In the genomic region with DNA sequence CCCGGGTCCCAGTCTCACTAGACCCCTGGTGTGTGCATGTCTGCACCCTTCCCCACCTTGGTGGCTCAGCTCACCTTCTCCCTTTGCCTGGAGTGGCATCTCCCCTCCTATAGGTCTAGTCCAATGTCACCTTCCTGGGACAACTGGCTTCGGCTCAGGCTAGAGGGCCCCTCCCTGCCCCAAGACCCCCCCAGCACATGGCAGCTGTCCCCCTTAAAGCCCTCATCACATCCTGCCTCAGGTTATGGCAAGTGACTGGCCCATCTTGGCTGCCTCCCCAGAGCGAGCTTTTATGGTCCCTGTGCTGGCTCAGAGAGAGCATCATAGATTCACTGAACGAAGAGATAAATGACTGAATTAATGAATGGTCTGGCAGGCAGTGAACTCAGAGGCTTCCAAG, we compare ENCODE assay signal across 17 cellular contexts. TPM values are rescaled to one million over a fixed set of nuclear protein-coding genes. Genes with fewer than 3 reads are reported as not detected.
DNase-seq lines count a peak whose midpoint lies in the region; ATAC-seq and TF ChIP-seq lines count a peak whose summit lies in the region.
"Had no signal": no experiment of that assay in that cellular context is flagged by ENCODE, and none has a peak within 500 bp of the region (broad histone marks: within the 10 kb centered on the region; RNA-seq: fewer than 3 reads in every experiment).

No MANE protein-coding gene starts in this region.

- ATAC-seq in GM21619 (IDR thresholded peaks at IDR 0.05; ENCODE audit: unreplicated experiment) (no peak), GM18870 (IDR thresholded peaks at IDR 0.05; ENCODE audit: unreplicated experiment) (no peak)
- ATAC-seq: GM12878 had no signal

- H3K9me3 Mint-ChIP-seq in activated T-helper 2 cell treated with anti-CD3 and anti-CD28 coated beads, Interferon-gamma antibody, Interleukin-2, Interleukin-4, amounts not matched to agents 10 μg/mL and 5 μg/mL and 100 μg/mL, durations not matched to agents 14 hours and 24 hours and 36 hours: peaks cover 20% of the 10 kb centered on the region
- H3K9me3 Mint-ChIP-seq in type B pancreatic cell: peaks cover 5% of the 10 kb centered on the region
- H3K9me3 Mint-ChIP-seq in activated T-helper 1 cell treated with anti-CD3 and anti-CD28 coated beads, Interleukin-12 subunit alpha, Interleukin-12 subunit beta, Interleukin-2, Interleukin-4 antibody, amounts not matched to agents 30 ng/mL and 10 ng/mL and 1 ng/mL, durations not matched to agents 14 hours and 24 hours and 36 hours: peaks cover 14% of the 10 kb centered on the region

- no peaks in the 10 kb centered on the region for H3K27me3 Mint-ChIP-seq in activated T-helper 2 cell treated with anti-CD3 and anti-CD28 coated beads, Interferon-gamma antibody, Interleukin-2, Interleukin-4, amounts not matched to agents 10 μg/mL and 5 μg/mL and 100 μg/mL, durations not matched to agents 14 hours and 24 hours and 36 hours (ENCODE audit: low read depth)
- H3K27me3 Mint-ChIP-seq in type B pancreatic cell: no peaks in the 10 kb centered on the region
- H3K27me3 Mint-ChIP-seq in activated T-helper 1 cell treated with anti-CD3 and anti-CD28 coated beads, Interleukin-12 subunit alpha, Interleukin-12 subunit beta, Interleukin-2, Interleukin-4 antibody, amounts not matched to agents 30 ng/mL and 10 ng/mL and 1 ng/mL, durations not matched to agents 14 hours and 24 hours and 36 hours (ENCODE audit: insufficient read depth): no peaks in the 10 kb centered on the region

- no peaks in the 10 kb centered on the region for H3K9me3 ChIP-seq in parathyroid adenoma (ENCODE audit: control insufficient read depth, low read length)

- H3K36me3 Mint-ChIP-seq in activated T-helper 2 cell treated with anti-CD3 and anti-CD28 coated beads, Interferon-gamma antibody, Interleukin-2, Interleukin-4, amounts not matched to agents 10 μg/mL and 5 μg/mL and 100 μg/mL, durations not matched to agents 14 hours and 24 hours and 36 hours (ENCODE audit: low read depth): peaks cover 80% of the 10 kb centered on the region
- peaks cover 6% of the 10 kb centered on the region for H3K36me3 Mint-ChIP-seq in type B pancreatic cell
- H3K36me3 Mint-ChIP-seq in activated T-helper 1 cell treated with anti-CD3 and anti-CD28 coated beads, Interleukin-12 subunit alpha, Interleukin-12 subunit beta, Interleukin-2, Interleukin-4 antibody, amounts not matched to agents 30 ng/mL and 10 ng/mL and 1 ng/mL, durations not matched to agents 14 hours and 24 hours and 36 hours (ENCODE audit: low read depth): peaks cover 33% of the 10 kb centered on the region

- H3K27ac Mint-ChIP-seq in activated T-helper 2 cell treated with anti-CD3 and anti-CD28 coated beads, Interferon-gamma antibody, Interleukin-2, Interleukin-4, amounts not matched to agents 10 μg/mL and 5 μg/mL and 100 μg/mL, durations not matched to agents 14 hours and 24 hours and 36 hours: peak overlapping the region; percentile 14
- peak overlapping the region; percentile 39 for H3K27ac Mint-ChIP-seq in type B pancreatic cell
- H3K27ac Mint-ChIP-seq in activated T-helper 1 cell treated with anti-CD3 and anti-CD28 coated beads, Interleukin-12 subunit alpha, Interleukin-12 subunit beta, Interleukin-2, Interleukin-4 antibody, amounts not matched to agents 30 ng/mL and 10 ng/mL and 1 ng/mL, durations not matched to agents 14 hours and 24 hours and 36 hours: no peak overlapping the region

- H3K27me3 ChIP-seq in parathyroid adenoma (ENCODE audit: control insufficient read depth, insufficient read depth, low read length): no peaks in the 10 kb centered on the region
- H3K27me3 ChIP-seq: BLaER1 had no signal

- no peak overlapping the region for H2AFZ ChIP-seq in parathyroid adenoma
- H2AFZ ChIP-seq: PC-9 had no signal

- TF ChIP-seq CTCF in parathyroid adenoma (IDR thresholded peaks at IDR 0.05) (no peak), type B pancreatic cell (conservative IDR thresholded peaks at IDR 0.05) (no peak)

- no peaks in the 10 kb centered on the region for H3K36me3 ChIP-seq in parathyroid adenoma (ENCODE audit: control insufficient read depth, insufficient read depth, low read length)

- H3K4me3 Mint-ChIP-seq in activated T-helper 2 cell treated with anti-CD3 and anti-CD28 coated beads, Interferon-gamma antibody, Interleukin-2, Interleukin-4, amounts not matched to agents 10 μg/mL and 5 μg/mL and 100 μg/mL, durations not matched to agents 14 hours and 24 hours and 36 hours (ENCODE audit: low read depth): no peak overlapping the region
- H3K4me3 Mint-ChIP-seq in type B pancreatic cell: no peak overlapping the region
- no peak overlapping the region for H3K4me3 Mint-ChIP-seq in activated T-helper 1 cell treated with anti-CD3 and anti-CD28 coated beads, Interleukin-12 subunit alpha, Interleukin-12 subunit beta, Interleukin-2, Interleukin-4 antibody, amounts not matched to agents 30 ng/mL and 10 ng/mL and 1 ng/mL, durations not matched to agents 14 hours and 24 hours and 36 hours

- H3K4me1 ChIP-seq in parathyroid adenoma: peaks cover 71% of the 10 kb centered on the region

- intact Hi-C loops in activated T-helper 2 cell treated with anti-CD3 and anti-CD28 coated beads, Interferon-gamma antibody, Interleukin-2, Interleukin-4, amounts not matched to agents 10 μg/mL and 5 μg/mL and 100 μg/mL, durations not matched to agents 14 hours and 24 hours and 36 hours (cut with micrococcal nuclease): no loop called here
- intact Hi-C loops in activated T-helper 1 cell treated with anti-CD3 and anti-CD28 coated beads, Interleukin-12 subunit alpha, Interleukin-12 subunit beta, Interleukin-2, Interleukin-4 antibody, amounts not matched to agents 30 ng/mL and 10 ng/mL and 1 ng/mL, durations not matched to agents 14 hours and 24 hours and 36 hours (cut with micrococcal nuclease): no loop called here

- H3K4me2 ChIP-seq in parathyroid adenoma (ENCODE audit: low read length): no peak overlapping the region
- H3K4me2 ChIP-seq: PC-9 had no signal

- no peak overlapping the region for H3K4me3 ChIP-seq in parathyroid adenoma (ENCODE audit: low read depth, low read length)
- H3K4me3 ChIP-seq: BLaER1, GM12878, PC-9 had no signal

- peaks cover 19% of the 10 kb centered on the region for H3K4me1 Mint-ChIP-seq in activated T-helper 2 cell treated with anti-CD3 and anti-CD28 coated beads, Interferon-gamma antibody, Interleukin-2, Interleukin-4, amounts not matched to agents 10 μg/mL and 5 μg/mL and 100 μg/mL, durations not matched to agents 14 hours and 24 hours and 36 hours (ENCODE audit: low read depth)
- H3K4me1 Mint-ChIP-seq in type B pancreatic cell (ENCODE audit: unreplicated experiment): peaks cover 18% of the 10 kb centered on the region
- peaks cover 26% of the 10 kb centered on the region for H3K4me1 Mint-ChIP-seq in activated T-helper 1 cell treated with anti-CD3 and anti-CD28 coated beads, Interleukin-12 subunit alpha, Interleukin-12 subunit beta, Interleukin-2, Interleukin-4 antibody, amounts not matched to agents 30 ng/mL and 10 ng/mL and 1 ng/mL, durations not matched to agents 14 hours and 24 hours and 36 hours (ENCODE audit: low read depth)

- DNase-seq in NCI-H2029 (lab: John Stamatoyannopoulos, UW) (peak; percentile 32), type B pancreatic cell (ENCODE audit: extremely low spot score, unreplicated experiment) (no peak)
- DNase-seq in activated T-helper 2 cell treated with anti-CD3 and anti-CD28 coated beads, Interferon-gamma antibody, Interleukin-2, Interleukin-4, amounts not matched to agents 10 μg/mL and 5 μg/mL and 100 μg/mL, durations not matched to agents 14 hours and 24 hours and 36 hours (ENCODE audit: low spot score): no peak
- DNase-seq in activated T-helper 1 cell treated with anti-CD3 and anti-CD28 coated beads, Interleukin-12 subunit alpha, Interleukin-12 subunit beta, Interleukin-2, Interleukin-4 antibody, amounts not matched to agents 30 ng/mL and 10 ng/mL and 1 ng/mL, durations not matched to agents 14 hours and 24 hours and 36 hours (ENCODE audit: low spot score): no peak
- DNase-seq: GDM1, KG1, NCI-H1436, NCI-H2081 treated with DMSO at 0.1 percent for 48 hours, NCI-H510A, NCI-H774, PC-9 had no signal

- peak overlapping the region; percentile 97 for H3K27ac ChIP-seq in parathyroid adenoma
- H3K27ac ChIP-seq: PC-9 had no signal

- H3K79me2 ChIP-seq in parathyroid adenoma: peaks cover 13% of the 10 kb centered on the region

- no peak overlapping the region for H3K9ac ChIP-seq in parathyroid adenoma
- H3K9ac ChIP-seq: BLaER1 had no signal

RNA-seq across cellular contexts. Expression of a gene that starts 9.6 kb away (rescaled TPM):
- 145 and 146 TPM in 2 replicates for total RNA-seq in activated T-helper 2 cell treated with anti-CD3 and anti-CD28 coated beads, Interferon-gamma antibody, Interleukin-2, Interleukin-4, amounts not matched to agents 10 μg/mL and 5 μg/mL and 100 μg/mL, durations not matched to agents 14 hours and 24 hours and 36 hours
- 61.1 and 195 TPM in 2 replicates for total RNA-seq in type B pancreatic cell (ENCODE audit: low replicate concordance)
- 35.5 and 38.2 TPM in 2 replicates for total RNA-seq in activated T-helper 1 cell treated with anti-CD3 and anti-CD28 coated beads, Interleukin-12 subunit alpha, Interleukin-12 subunit beta, Interleukin-2, Interleukin-4 antibody, amounts not matched to agents 30 ng/mL and 10 ng/mL and 1 ng/mL, durations not matched to agents 14 hours and 24 hours and 36 hours

RNA-seq across cellular contexts. Expression of a gene that starts 18.0 kb away (rescaled TPM):
- 0.48 and 1.3 TPM in 2 replicates for total RNA-seq in activated T-helper 2 cell treated with anti-CD3 and anti-CD28 coated beads, Interferon-gamma antibody, Interleukin-2, Interleukin-4, amounts not matched to agents 10 μg/mL and 5 μg/mL and 100 μg/mL, durations not matched to agents 14 hours and 24 hours and 36 hours
- total RNA-seq in type B pancreatic cell (ENCODE audit: low replicate concordance): 0.97 TPM in 1 of 2 replicates, not detected in the other
- total RNA-seq in activated T-helper 1 cell treated with anti-CD3 and anti-CD28 coated beads, Interleukin-12 subunit alpha, Interleukin-12 subunit beta, Interleukin-2, Interleukin-4 antibody, amounts not matched to agents 30 ng/mL and 10 ng/mL and 1 ng/mL, durations not matched to agents 14 hours and 24 hours and 36 hours: 0.34 and 0.70 TPM in 2 replicates
- total RNA-seq: H1 had no signal

RNA-seq across cellular contexts. Expression of a gene that starts 46.0 kb away (rescaled TPM):
- total RNA-seq in activated T-helper 2 cell treated with anti-CD3 and anti-CD28 coated beads, Interferon-gamma antibody, Interleukin-2, Interleukin-4, amounts not matched to agents 10 μg/mL and 5 μg/mL and 100 μg/mL, durations not matched to agents 14 hours and 24 hours and 36 hours: 17.0 and 18.9 TPM in 2 replicates
- total RNA-seq in type B pancreatic cell (ENCODE audit: low replicate concordance): 14.6 and 22.2 TPM in 2 replicates
- total RNA-seq in activated T-helper 1 cell treated with anti-CD3 and anti-CD28 coated beads, Interleukin-12 subunit alpha, Interleukin-12 subunit beta, Interleukin-2, Interleukin-4 antibody, amounts not matched to agents 30 ng/mL and 10 ng/mL and 1 ng/mL, durations not matched to agents 14 hours and 24 hours and 36 hours: 13.8 and 15.9 TPM in 2 replicates

RNA-seq across cellular contexts. Expression of a gene that starts 46.2 kb away (rescaled TPM):
- 26.3 and 29.6 TPM in 2 replicates for total RNA-seq in activated T-helper 2 cell treated with anti-CD3 and anti-CD28 coated beads, Interferon-gamma antibody, Interleukin-2, Interleukin-4, amounts not matched to agents 10 μg/mL and 5 μg/mL and 100 μg/mL, durations not matched to agents 14 hours and 24 hours and 36 hours
- 31.3 and 39.8 TPM in 2 replicates for total RNA-seq in type B pancreatic cell (ENCODE audit: low replicate concordance)
- total RNA-seq in activated T-helper 1 cell treated with anti-CD3 and anti-CD28 coated beads, Interleukin-12 subunit alpha, Interleukin-12 subunit beta, Interleukin-2, Interleukin-4 antibody, amounts not matched to agents 30 ng/mL and 10 ng/mL and 1 ng/mL, durations not matched to agents 14 hours and 24 hours and 36 hours: 23.4 and 25.9 TPM in 2 replicates
